Comparison of ENCODE assay signal across 8 cellular contexts in genomic region chr22:45863981-45864751, GRCh38.
DNase-seq lines count a peak whose midpoint lies in the region; ATAC-seq and TF ChIP-seq lines count a peak whose summit lies in the region.

No MANE protein-coding gene starts in this region.

- H3K4me1 ChIP-seq in CD8-positive, alpha-beta T cell (ENCODE audit: insufficient read depth, low read length): no peaks in the 10 kb centered on the region
- H3K4me1 ChIP-seq in PC-3 (ENCODE audit: insufficient read depth, low read length): peaks cover 34% of the 10 kb centered on the region
- H3K4me1 ChIP-seq in thoracic aorta (ENCODE audit: control insufficient read depth in 1 of 2, low read depth in 2 of 2): peaks cover 7 to 24% of the 10 kb centered on the region in 2 donors

- H3K4me3 ChIP-seq in CD8-positive, alpha-beta T cell (ENCODE audit: low read depth, low read length): no peak overlapping the region
- no peak overlapping the region for H3K4me3 ChIP-seq in PC-3 (ENCODE audit: low read length)
- no peak overlapping the region for H3K4me3 ChIP-seq in fibroblast of villous mesenchyme (ENCODE audit: low read depth, low read length)
- H3K4me3 ChIP-seq in thoracic aorta: no peak overlapping the region

- no peak overlapping the region for H3K4me2 ChIP-seq in PC-3 (ENCODE audit: low read length)

- peak; percentile 42 to 79 (median 57) for DNase-seq in CD8-positive, alpha-beta T cell
- DNase-seq in HuH-7 (ENCODE audit: low spot score) (peak; percentile 93), PC-3 (peak; percentile 72), fibroblast of villous mesenchyme (ENCODE audit: low read depth) (peak; percentile 28), osteocyte (ENCODE audit: extremely low spot score, unreplicated experiment) (no peak), thoracic aorta (ENCODE audit: low spot score) (no peak), ureter (ENCODE audit: low spot score) (no peak)
- DNase-seq in activated T-cell treated with anti-CD3 and anti-CD28 coated beads, Interleukin-2, amount 50 U/mL, for 48 hours: peak; percentile 87 to 92

- H4K20me1 ChIP-seq in PC-3 (ENCODE audit: low read length): no peaks in the 10 kb centered on the region

- no peaks in the 10 kb centered on the region for H3K79me2 ChIP-seq in PC-3 (ENCODE audit: low read length)

- H3K27me3 ChIP-seq in CD8-positive, alpha-beta T cell (ENCODE audit: insufficient read depth, low read length): peaks cover 3% of the 10 kb centered on the region
- no peaks in the 10 kb centered on the region for H3K27me3 ChIP-seq in PC-3 (ENCODE audit: low read length)
- H3K27me3 ChIP-seq in thoracic aorta (replicated peaks; ENCODE audit: insufficient read depth): no peaks in the 10 kb centered on the region

- H3K9me3 ChIP-seq in CD8-positive, alpha-beta T cell (ENCODE audit: low read length): no peaks in the 10 kb centered on the region
- H3K9me3 ChIP-seq in PC-3 (ENCODE audit: low read length) (no peaks in the 10 kb centered on the region), thoracic aorta (no peaks in the 10 kb centered on the region)

- H3K4me1 Mint-ChIP-seq in CD8-positive, alpha-beta T cell (ENCODE audit: low read depth): peaks cover 8% of the 10 kb centered on the region
- peaks cover 11% of the 10 kb centered on the region for H3K4me1 Mint-ChIP-seq in osteocyte (ENCODE audit: unreplicated experiment)

- no peaks in the 10 kb centered on the region for H3K36me3 ChIP-seq in CD8-positive, alpha-beta T cell (ENCODE audit: insufficient read depth, low read length)
- H3K36me3 ChIP-seq in PC-3 (ENCODE audit: low read depth, low read length): no peaks in the 10 kb centered on the region
- peaks cover 3% of the 10 kb centered on the region for H3K36me3 ChIP-seq in thoracic aorta

- peaks cover 4% of the 10 kb centered on the region for H3K9me3 Mint-ChIP-seq in CD8-positive, alpha-beta T cell
- H3K9me3 Mint-ChIP-seq in osteocyte (ENCODE audit: unreplicated experiment): peaks cover 11% of the 10 kb centered on the region

- CTCF ChIA-PET in CD8-positive, alpha-beta T cell (lab: Charles Lee): interaction anchor here (0.6 to 2.0 kb wide), 16 partner anchors 10 to 222 kb away, joined by 3 to 8 read pairs (median 4); no protein-coding TSS in a partner anchor
- CTCF ChIA-PET in PC-3 (lab: Charles Lee): interaction anchor here (0.6 to 1.7 kb wide), 5 partner anchors 9 to 287 kb away, joined by 3 to 5 read pairs (median 5); partner anchors contain the start of gene WNT7B

- no TSS peak for BruUV-seq in PC-3 (replicated peaks; lab: Mats Ljungman, UMichigan)

- H3K27ac Mint-ChIP-seq in CD8-positive, alpha-beta T cell: no peak overlapping the region
- H3K27ac Mint-ChIP-seq in osteocyte (ENCODE audit: unreplicated experiment): peak overlapping the region; percentile 75

- ATAC-seq in CD8-positive, alpha-beta T cell: peak; percentile 73
- ATAC-seq in PC-3 (peak; percentile 54), thoracic aorta (ENCODE audit: insufficient number of reproducible peaks, low FRiP score, low read depth) (peak; percentile 29)

- peak; percentile 89 for TF ChIP-seq CTCF in CD8-positive, alpha-beta T cell (IDR thresholded peaks at IDR 0.05)
- TF ChIP-seq CTCF in PC-3 (conservative IDR thresholded peaks at IDR 0.05; ENCODE audit: low read depth, low read length) (peak; percentile 90), fibroblast of villous mesenchyme (IDR thresholded peaks at IDR 0.05; ENCODE audit: insufficient read depth, low read depth, low read length) (peak; percentile 95), osteocyte (IDR thresholded peaks at IDR 0.05) (peak; percentile 90), thoracic aorta (IDR thresholded peaks at IDR 0.05) (peak; percentile 93)

- intact Hi-C loops in CD8-positive, alpha-beta T cell (cut with DNase I, micrococcal nuclease): loop anchor here (2.0 kb wide), 1 partner anchor 219 kb away; no protein-coding TSS in a partner anchor
- intact Hi-C loops in PC-3 (cut with micrococcal nuclease): loop anchor here (2.0 kb wide), 1 partner anchor 55 kb away; no protein-coding TSS in a partner anchor

- no peaks in the 10 kb centered on the region for H3F3A ChIP-seq in PC-3 (ENCODE audit: low read length, unreplicated experiment)

- peaks cover 29% of the 10 kb centered on the region for H3K27me3 Mint-ChIP-seq in CD8-positive, alpha-beta T cell (ENCODE audit: low read depth)
- H3K27me3 Mint-ChIP-seq in osteocyte (ENCODE audit: unreplicated experiment): no peaks in the 10 kb centered on the region

- H3K36me3 Mint-ChIP-seq in CD8-positive, alpha-beta T cell: peaks cover 6% of the 10 kb centered on the region
- H3K36me3 Mint-ChIP-seq in osteocyte (ENCODE audit: unreplicated experiment): peaks cover 12% of the 10 kb centered on the region

- H2AFZ ChIP-seq in PC-3 (ENCODE audit: low read length): no peak overlapping the region

- POLR2A ChIA-PET in CD8-positive, alpha-beta T cell (lab: Charles Lee): interaction anchor here (1.3 kb wide), 1 partner anchor 19 kb away, joined by 3 read pairs; no protein-coding TSS in a partner anchor
- POLR2A ChIA-PET in PC-3 (lab: Charles Lee; ENCODE audit: unreplicated experiment): interaction anchor here (0.6 to 0.9 kb wide), 2 partner anchors 33 to 43 kb away, joined by 3 read pairs; no protein-coding TSS in a partner anchor

- no peak overlapping the region for H3K27ac ChIP-seq in CD8-positive, alpha-beta T cell (ENCODE audit: low read depth, low read length)
- H3K27ac ChIP-seq in PC-3 (ENCODE audit: low read length) (no peak overlapping the region), thoracic aorta (no peak overlapping the region)

- no peak overlapping the region for H3K4me3 Mint-ChIP-seq in CD8-positive, alpha-beta T cell
- H3K4me3 Mint-ChIP-seq in osteocyte (ENCODE audit: unreplicated experiment): no peak overlapping the region

- no peak overlapping the region for H3K9ac ChIP-seq in PC-3 (ENCODE audit: low read length)

- no peaks in the 10 kb centered on the region for H3K9me2 ChIP-seq in PC-3 (replicated peaks; ENCODE audit: low read length)

Comparison
In these comparisons a context has a peak if more than half of its experiments do, and no peak if none do; other contexts are left out.
1. DNase-seq: peak in CD8-positive, alpha-beta T cell (7 of 7), HuH-7 (single experiment), PC-3 (single experiment), activated T-cell treated with anti-CD3 and anti-CD28 coated beads, Interleukin-2, amount 50 U/mL, for 48 hours (2 of 2) and fibroblast of villous mesenchyme (single experiment); none in osteocyte (single experiment), thoracic aorta (single experiment) and ureter (single experiment).
2. Peak in every context shown above with its lines, with median percentiles within 50 percentile points of each other: ATAC-seq and CTCF ChIP-seq.